ENCODE assay signal across 8 cellular contexts in genomic region chr7:102494473-102495163, GRCh38. TPM values are rescaled to one million over a fixed set of nuclear protein-coding genes. Genes with fewer than 3 reads are reported as not detected.
DNase-seq lines count a peak whose midpoint lies in the region; ATAC-seq and TF ChIP-seq lines count a peak whose summit lies in the region.
"Not testable (repeated sequence)": the region's sequence is repeated elsewhere in the genome, so short reads cannot be mapped to it uniquely, and the experiment has no call there.

No MANE protein-coding gene starts in this region.

- not testable (repeated sequence) for H3K4me3 Mint-ChIP-seq in CD4-positive, alpha-beta T cell; natural killer cell

- not testable (repeated sequence) for H3K9me3 ChIP-seq in CD4-positive, alpha-beta T cell (ENCODE audit: control insufficient read depth, low read length); SU-DHL-6 (ENCODE audit: insufficient read depth, low read length)

- not testable (repeated sequence) for TF ChIP-seq CTCF in CD4-positive, alpha-beta T cell (IDR thresholded peaks at IDR 0.05); SU-DHL-6 (IDR thresholded peaks at IDR 0.05; ENCODE audit: insufficient read depth, low read length, poor library complexity, severe bottlenecking); foreskin keratinocyte (conservative IDR thresholded peaks at IDR 0.05); natural killer cell (IDR thresholded peaks at IDR 0.05)

- not testable (repeated sequence) for H3K27ac Mint-ChIP-seq in CD4-positive, alpha-beta T cell; natural killer cell

- not testable (repeated sequence) for H3K27me3 Mint-ChIP-seq in CD4-positive, alpha-beta T cell; natural killer cell (ENCODE audit: low read depth in 2 of 2)

- H3K9me3 Mint-ChIP-seq in CD4-positive, alpha-beta T cell; natural killer cell: not testable (repeated sequence)

- POLR2A ChIA-PET in CD4-positive, alpha-beta T cell (lab: Charles Lee) = not testable (repeated sequence)

- H2AFZ ChIP-seq in SU-DHL-6 (ENCODE audit: low read depth, low read length, severe bottlenecking) = not testable (repeated sequence)

- H3K36me3 ChIP-seq in SU-DHL-6 (ENCODE audit: low read length) = not testable (repeated sequence)

- H3K4me1 Mint-ChIP-seq in CD4-positive, alpha-beta T cell (ENCODE audit: low read depth); natural killer cell: not testable (repeated sequence)

- not testable (repeated sequence) for H3K9me2 ChIP-seq in SU-DHL-6 (replicated peaks; ENCODE audit: insufficient read depth, low read length)

- intact Hi-C loops in CD4-positive, alpha-beta T cell (cut with DNase I, micrococcal nuclease); natural killer cell (cut with micrococcal nuclease): not testable (repeated sequence)

- not testable (repeated sequence) for H3K36me3 Mint-ChIP-seq in CD4-positive, alpha-beta T cell (ENCODE audit: low read depth); natural killer cell

- not testable (repeated sequence) for H3K4me3 ChIP-seq in SU-DHL-6 (ENCODE audit: insufficient read depth, low read length, poor library complexity, severe bottlenecking)

- ATAC-seq in CD4-positive, alpha-beta T cell (ENCODE audit: poor library complexity) = peak; percentile 70
- peak; percentile 69 for ATAC-seq in GM19324 (IDR thresholded peaks at IDR 0.05; ENCODE audit: low FRiP score, unreplicated experiment)
- peak; percentile 56 for ATAC-seq in GM21529 (IDR thresholded peaks at IDR 0.05; ENCODE audit: unreplicated experiment)
- ATAC-seq in HG02884 (IDR thresholded peaks at IDR 0.05; ENCODE audit: unreplicated experiment) = peak; percentile 59
- ATAC-seq in HG03280 (IDR thresholded peaks at IDR 0.05; ENCODE audit: unreplicated experiment) = peak; percentile 71
- ATAC-seq in foreskin keratinocyte = peak; percentile 41
- ATAC-seq in natural killer cell = peak; percentile 76 to 85 (median 78)

- not testable (repeated sequence) for H4K20me1 ChIP-seq in SU-DHL-6 (ENCODE audit: low read depth, low read length)

- H3K27ac ChIP-seq in CD4-positive, alpha-beta T cell (ENCODE audit: low read depth, low read length); SU-DHL-6 (ENCODE audit: low read depth, low read length); foreskin keratinocyte: not testable (repeated sequence)

- CTCF ChIA-PET in CD4-positive, alpha-beta T cell (lab: Charles Lee) = not testable (repeated sequence)

- H3K79me2 ChIP-seq in SU-DHL-6 (ENCODE audit: insufficient read depth, low read length) = not testable (repeated sequence)

- not testable (repeated sequence) for H3F3A ChIP-seq in SU-DHL-6 (ENCODE audit: insufficient read depth)

- H3K27me3 ChIP-seq in CD4-positive, alpha-beta T cell (ENCODE audit: control insufficient read depth, insufficient read depth, low read length); SU-DHL-6 (ENCODE audit: low read length); foreskin keratinocyte: not testable (repeated sequence)

- DNase-seq in CD4-positive, alpha-beta T cell; foreskin keratinocyte; natural killer cell: not testable (repeated sequence)

- not testable (repeated sequence) for H3K4me2 ChIP-seq in SU-DHL-6 (ENCODE audit: low read depth, low read length, poor library complexity, severe bottlenecking)

- 0 out of 2 replicates have a peak overlapping the region, but pooled peaks have one; percentile 44 for H3K9ac ChIP-seq in SU-DHL-6 (ENCODE audit: low read length)

- not testable (repeated sequence) for H3K4me1 ChIP-seq in foreskin keratinocyte

RNA-seq across cellular contexts. Expression of gene POLR2J, which starts 15.9 kb away (rescaled TPM):
- 10 to 100 TPM; 35.8 to 39.7 TPM for total RNA-seq in CD4-positive, alpha-beta T cell
- total RNA-seq in foreskin keratinocyte (69.9 and 80.2 TPM in 2 replicates), natural killer cell (10 to 100 TPM; 35.3 to 44.5 (median 44.5) TPM)
- 114 and 126 TPM in 2 replicates for polyA plus RNA-seq in foreskin keratinocyte

RNA-seq across cellular contexts. Expression of gene RASA4B, which starts 23.0 kb away (rescaled TPM):
- 10 to 100 TPM; 31.9 to 40.7 TPM for total RNA-seq in CD4-positive, alpha-beta T cell
- total RNA-seq in foreskin keratinocyte = 0.51 and 0.53 TPM in 2 replicates
- 0.16 and 0.29 TPM in 2 replicates for polyA plus RNA-seq in foreskin keratinocyte
- total RNA-seq in natural killer cell = 10 to 100 TPM in 2 of 3 donors, 1 to 10 TPM in 1; 2.4 to 14.3 (median 12.3) TPM

RNA-seq across cellular contexts. Expression of gene LRWD1, which starts 29.8 kb away (rescaled TPM):
- 10 to 100 TPM; 12.9 to 13.9 TPM for total RNA-seq in CD4-positive, alpha-beta T cell
- total RNA-seq in foreskin keratinocyte = 23.3 and 25.0 TPM in 2 replicates
- 22.1 and 24.7 TPM in 2 replicates for polyA plus RNA-seq in foreskin keratinocyte
- total RNA-seq in natural killer cell = 10 to 100 TPM; 20.0 to 24.1 (median 20.4) TPM

RNA-seq across cellular contexts. Expression of gene ALKBH4, which starts 30.0 kb away (rescaled TPM):
- 1 to 10 TPM; 2.9 to 3.5 TPM for total RNA-seq in CD4-positive, alpha-beta T cell
- 9.6 and 9.9 TPM in 2 replicates for total RNA-seq in foreskin keratinocyte
- 11.8 and 12.2 TPM in 2 replicates for polyA plus RNA-seq in foreskin keratinocyte
- total RNA-seq in natural killer cell = 1 to 10 TPM; 4.1 to 9.2 (median 9.1) TPM

RNA-seq across cellular contexts. Expression of gene UPK3BL2, which starts 48.9 kb away (rescaled TPM):
- 100 to 1,000 TPM; 115 to 122 TPM for total RNA-seq in CD4-positive, alpha-beta T cell
- total RNA-seq in foreskin keratinocyte = 1.3 and 3.1 TPM in 2 replicates
- polyA plus RNA-seq in foreskin keratinocyte = 1.5 and 5.2 TPM in 2 replicates
- 100 to 1,000 TPM in 1 of 3 donors, 10 to 100 TPM in 2; 56.5 to 100 (median 68.5) TPM for total RNA-seq in natural killer cell
